ENCODE assay signal across 23 cellular contexts in the genomic region with DNA sequence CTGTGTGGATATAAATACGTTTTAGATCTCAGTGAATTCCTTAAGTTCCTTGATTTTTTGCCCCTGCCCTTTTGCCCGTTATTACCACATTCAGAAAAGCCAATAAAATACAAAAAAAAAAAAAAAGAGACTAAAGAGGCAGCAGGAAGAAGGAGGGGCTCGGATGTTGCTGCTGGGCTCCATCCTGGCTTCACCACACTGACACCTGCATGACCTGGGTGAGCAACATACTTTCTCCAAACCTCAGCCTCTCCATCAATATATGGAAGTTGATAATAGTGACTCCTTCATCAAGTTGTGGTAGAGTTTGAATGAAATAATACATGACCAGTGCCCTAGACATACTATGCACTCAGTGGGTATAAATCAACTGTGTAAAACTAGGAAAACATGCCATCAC.
DNase-seq lines count a peak whose midpoint lies in the region; ATAC-seq and TF ChIP-seq lines count a peak whose summit lies in the region.
"Had no signal": no experiment of that assay in that cellular context is flagged by ENCODE, and none has a peak within 500 bp of the region (broad histone marks: within the 10 kb centered on the region; RNA-seq: fewer than 3 reads in every experiment).

No MANE protein-coding gene starts in this region.

- H3K27me3 ChIP-seq in DND-41 (ENCODE audit: insufficient read depth, low read length, poor library complexity) = no peaks in the 10 kb centered on the region
- H3K27me3 ChIP-seq: neutrophil, sigmoid colon, tibial artery had no signal

- H3K4me2 ChIP-seq in DND-41 (ENCODE audit: insufficient read depth, low read length) = no peak overlapping the region
- H3K4me2 ChIP-seq: A549 had no signal

- POLR2A ChIA-PET in activated CD8-positive, alpha-beta T cell treated with anti-CD3 and anti-CD28 coated beads, Interleukin-2, amount 10 ng/mL, durations not matched to agents 7 days and 5 days (lab: Charles Lee) = interaction anchor here (0.8 kb wide), 1 partner anchor 170 kb away, joined by 3 read pairs; no protein-coding TSS in a partner anchor
- POLR2A ChIA-PET in WTC11 (lab: Charles Lee) = no interaction called here

- no peak overlapping the region for H3K4me3 ChIP-seq in DND-41 (ENCODE audit: low read depth in 1 of 2, low read length in 2 of 2)
- H3K4me3 ChIP-seq: A549, HAP-1, sigmoid colon, tibial artery had no signal

- H3K4me1 Mint-ChIP-seq in activated CD8-positive, alpha-beta memory T cell treated with anti-CD3 and anti-CD28 coated beads, Interleukin-2, amount 10 ng/mL, durations not matched to agents 7 days and 5 days = peaks cover 20% of the 10 kb centered on the region
- H3K4me1 Mint-ChIP-seq in activated CD8-positive, alpha-beta T cell treated with anti-CD3 and anti-CD28 coated beads, Interleukin-2, amount 10 ng/mL, durations not matched to agents 7 days and 5 days (ENCODE audit: low read depth) = peaks cover 23% of the 10 kb centered on the region
- peaks cover 50% of the 10 kb centered on the region for H3K4me1 Mint-ChIP-seq in nephron
- peaks cover 37% of the 10 kb centered on the region for H3K4me1 Mint-ChIP-seq in WTC11
- H3K4me1 Mint-ChIP-seq: IgD-negative memory B cell had no signal

- H3K79me2 ChIP-seq in DND-41 (ENCODE audit: insufficient read depth, low read length) = no peaks in the 10 kb centered on the region

- H3K9me3 ChIP-seq in DND-41 (ENCODE audit: insufficient read depth, low read length, severe bottlenecking) = no peaks in the 10 kb centered on the region
- H3K9me3 ChIP-seq: A549, HAP-1, neutrophil, sigmoid colon, tibial artery had no signal

- peak; percentile 59 for DNase-seq in activated CD8-positive, alpha-beta memory T cell treated with anti-CD3 and anti-CD28 coated beads, Interleukin-2, amount 10 ng/mL, durations not matched to agents 7 days and 5 days
- DNase-seq in activated CD8-positive, alpha-beta memory T cell treated with anti-CD3 and anti-CD28 coated beads for 24 hours = no peak
- peak; percentile 64 for DNase-seq in DND-41
- DNase-seq in activated CD8-positive, alpha-beta T cell treated with anti-CD3 and anti-CD28 coated beads, Interleukin-2, amount 10 ng/mL, durations not matched to agents 7 days and 5 days = peak; percentile 55
- DNase-seq in WTC11 (ENCODE audit: low spot score) = no peak
- DNase-seq in D341Med (ENCODE audit: low spot score) = no peak
- DNase-seq: activated T-cell treated with anti-CD3 and anti-CD28 coated beads, Interleukin-2, amount 50 U/mL, for 4 hours; cerebellar nuclear complex; COR-L47; GF-D8; mesenchymal stem cell; NCI-H1930; Right ventricle myocardium superior; sigmoid colon; tibial artery had no signal

- CTCF ChIA-PET in activated CD8-positive, alpha-beta memory T cell treated with anti-CD3 and anti-CD28 coated beads, Interleukin-2, amount 10 ng/mL, durations not matched to agents 7 days and 5 days (lab: Charles Lee) = interaction anchor here (0.7 to 0.9 kb wide), 2 partner anchors 171 to 178 kb away, joined by 3 to 5 read pairs; no protein-coding TSS in a partner anchor
- CTCF ChIA-PET in activated CD8-positive, alpha-beta T cell treated with anti-CD3 and anti-CD28 coated beads, Interleukin-2, amount 10 ng/mL, durations not matched to agents 7 days and 5 days (lab: Charles Lee) = interaction anchor here (1.0 to 7.6 kb wide), 3 partner anchors 80 to 171 kb away, joined by 4 to 122 read pairs (median 4); no protein-coding TSS in a partner anchor
- CTCF ChIA-PET in WTC11 (lab: Charles Lee) = no interaction called here

- no peak overlapping the region for H3K27ac Mint-ChIP-seq in activated CD8-positive, alpha-beta memory T cell treated with anti-CD3 and anti-CD28 coated beads, Interleukin-2, amount 10 ng/mL, durations not matched to agents 7 days and 5 days
- H3K27ac Mint-ChIP-seq in activated CD8-positive, alpha-beta T cell treated with anti-CD3 and anti-CD28 coated beads, Interleukin-2, amount 10 ng/mL, durations not matched to agents 7 days and 5 days = no peak overlapping the region
- peak overlapping the region; percentile 55 to 69 (median 59) for H3K27ac Mint-ChIP-seq in nephron
- no peak overlapping the region for H3K27ac Mint-ChIP-seq in WTC11
- H3K27ac Mint-ChIP-seq: IgD-negative memory B cell; progenitor cell of endocrine pancreas; stimulated activated naive CD8-positive, alpha-beta T cell treated with anti-CD3 and anti-CD28 coated beads, Interleukin-15, Interleukin-2, amounts not matched to agents 100 ng/mL and 50 ng/mL, for 24 hours had no signal

- no peaks in the 10 kb centered on the region for H3K36me3 ChIP-seq in DND-41 (ENCODE audit: insufficient read depth, low read length)
- H3K36me3 ChIP-seq: HAP-1, neutrophil, sigmoid colon, tibial artery had no signal

- H3K4me1 ChIP-seq in DND-41 (ENCODE audit: insufficient read depth, low read length) = peaks cover 10% of the 10 kb centered on the region; the same call in 1 of the 2 replicates

- H4K20me1 ChIP-seq in DND-41 (ENCODE audit: insufficient read depth, low read length) = no peaks in the 10 kb centered on the region

- H2AFZ ChIP-seq in DND-41 (ENCODE audit: low read depth, low read length) = no peak overlapping the region

- H3K9me3 Mint-ChIP-seq in activated CD8-positive, alpha-beta memory T cell treated with anti-CD3 and anti-CD28 coated beads, Interleukin-2, amount 10 ng/mL, durations not matched to agents 7 days and 5 days (ENCODE audit: low read depth) = no peaks in the 10 kb centered on the region
- no peaks in the 10 kb centered on the region for H3K9me3 Mint-ChIP-seq in activated CD8-positive, alpha-beta T cell treated with anti-CD3 and anti-CD28 coated beads, Interleukin-2, amount 10 ng/mL, durations not matched to agents 7 days and 5 days (ENCODE audit: insufficient read depth)
- H3K9me3 Mint-ChIP-seq in nephron (peaks cover 4% of the 10 kb centered on the region), WTC11 (peaks cover 17% of the 10 kb centered on the region)
- H3K9me3 Mint-ChIP-seq: stimulated activated naive CD8-positive, alpha-beta T cell treated with anti-CD3 and anti-CD28 coated beads, Interleukin-15, Interleukin-2, amounts not matched to agents 100 ng/mL and 50 ng/mL, for 24 hours had no signal

- TF ChIP-seq CTCF in DND-41 (IDR thresholded peaks at IDR 0.05; ENCODE audit: borderline replicate concordance, extremely low read depth, low read length, poor library complexity, severe bottlenecking) = no peak
- TF ChIP-seq CTCF in nephron (IDR thresholded peaks at IDR 0.05; ENCODE audit: unreplicated experiment in 3 of 3) = no peak
- no peak for TF ChIP-seq CTCF in WTC11 (IDR thresholded peaks at IDR 0.05)

- H3K9ac ChIP-seq in DND-41 (ENCODE audit: low read depth, low read length) = no peak overlapping the region

- H3K36me3 Mint-ChIP-seq in activated CD8-positive, alpha-beta memory T cell treated with anti-CD3 and anti-CD28 coated beads, Interleukin-2, amount 10 ng/mL, durations not matched to agents 7 days and 5 days = no peaks in the 10 kb centered on the region
- H3K36me3 Mint-ChIP-seq in activated CD8-positive, alpha-beta T cell treated with anti-CD3 and anti-CD28 coated beads, Interleukin-2, amount 10 ng/mL, durations not matched to agents 7 days and 5 days (ENCODE audit: low read depth) = no peaks in the 10 kb centered on the region
- no peaks in the 10 kb centered on the region for H3K36me3 Mint-ChIP-seq in nephron (ENCODE audit: low read depth)
- H3K36me3 Mint-ChIP-seq in WTC11 = peaks cover 15% of the 10 kb centered on the region
- H3K36me3 Mint-ChIP-seq: IgD-negative memory B cell had no signal

- no peak for ATAC-seq in activated CD8-positive, alpha-beta memory T cell treated with anti-CD3 and anti-CD28 coated beads, Interleukin-2, amount 10 ng/mL, durations not matched to agents 7 days and 5 days
- peak; percentile 90 for ATAC-seq in DND-41 (ENCODE audit: insufficient read depth, low read depth)
- ATAC-seq in activated CD8-positive, alpha-beta T cell treated with anti-CD3 and anti-CD28 coated beads, Interleukin-2, amount 10 ng/mL, durations not matched to agents 7 days and 5 days = no peak
- no peak for ATAC-seq in GM21825 (IDR thresholded peaks at IDR 0.05; ENCODE audit: unreplicated experiment)
- no peak for ATAC-seq in WTC11
- ATAC-seq: A549; activated T-cell treated with anti-CD3 and anti-CD28 coated beads, Interleukin-2, amount 50 U/mL, for 4 hours had no signal

- H3K4me3 Mint-ChIP-seq in activated CD8-positive, alpha-beta memory T cell treated with anti-CD3 and anti-CD28 coated beads, Interleukin-2, amount 10 ng/mL, durations not matched to agents 7 days and 5 days = no peak overlapping the region
- H3K4me3 Mint-ChIP-seq in activated CD8-positive, alpha-beta T cell treated with anti-CD3 and anti-CD28 coated beads, Interleukin-2, amount 10 ng/mL, durations not matched to agents 7 days and 5 days = no peak overlapping the region
- H3K4me3 Mint-ChIP-seq in nephron = no peak overlapping the region
- no peak overlapping the region for H3K4me3 Mint-ChIP-seq in WTC11
- H3K4me3 Mint-ChIP-seq: activated T-cell treated with anti-CD3 and anti-CD28 coated beads, Interleukin-2, amount 50 U/mL, for 4 hours; IgD-negative memory B cell; stimulated activated naive CD8-positive, alpha-beta T cell treated with anti-CD3 and anti-CD28 coated beads, Interleukin-15, Interleukin-2, amounts not matched to agents 100 ng/mL and 50 ng/mL, for 24 hours had no signal

- H3K27me3 Mint-ChIP-seq in activated CD8-positive, alpha-beta memory T cell treated with anti-CD3 and anti-CD28 coated beads, Interleukin-2, amount 10 ng/mL, durations not matched to agents 7 days and 5 days = no peaks in the 10 kb centered on the region
- H3K27me3 Mint-ChIP-seq in activated CD8-positive, alpha-beta T cell treated with anti-CD3 and anti-CD28 coated beads, Interleukin-2, amount 10 ng/mL, durations not matched to agents 7 days and 5 days (ENCODE audit: low read depth) = no peaks in the 10 kb centered on the region
- H3K27me3 Mint-ChIP-seq in nephron (ENCODE audit: low read depth) (no peaks in the 10 kb centered on the region), WTC11 (ENCODE audit: low read depth) (no peaks in the 10 kb centered on the region)
- H3K27me3 Mint-ChIP-seq: progenitor cell of endocrine pancreas; stimulated activated naive CD8-positive, alpha-beta T cell treated with anti-CD3 and anti-CD28 coated beads, Interleukin-15, Interleukin-2, amounts not matched to agents 100 ng/mL and 50 ng/mL, for 24 hours had no signal

- H3K27ac ChIP-seq in DND-41 (ENCODE audit: low read length) = no peak overlapping the region
- H3K27ac ChIP-seq: neutrophil, sigmoid colon, tibial artery had no signal

TF ChIP-seq in WTC11, 78 proteins besides CTCF, POLR2A, EP300 and RAD21 (continues in another document):
- no peak for TF ChIP-seq ZNF121 (CRISPR knock-in tag; IDR thresholded peaks at IDR 0.05)

Comparison
In these comparisons a context has a peak if more than half of its experiments do, and no peak if none do; other contexts are left out.
1. DNase-seq: peak in activated CD8-positive, alpha-beta memory T cell treated with anti-CD3 and anti-CD28 coated beads, Interleukin-2, amount 10 ng/mL, durations not matched to agents 7 days and 5 days (single experiment), DND-41 (single experiment) and activated CD8-positive, alpha-beta T cell treated with anti-CD3 and anti-CD28 coated beads, Interleukin-2, amount 10 ng/mL, durations not matched to agents 7 days and 5 days (single experiment); none in activated CD8-positive, alpha-beta memory T cell treated with anti-CD3 and anti-CD28 coated beads for 24 hours (single experiment), WTC11 (single experiment) and D341Med (single experiment).
2. H3K27ac Mint-ChIP-seq: peak in nephron (3 of 3); none in activated CD8-positive, alpha-beta memory T cell treated with anti-CD3 and anti-CD28 coated beads, Interleukin-2, amount 10 ng/mL, durations not matched to agents 7 days and 5 days (single experiment), activated CD8-positive, alpha-beta T cell treated with anti-CD3 and anti-CD28 coated beads, Interleukin-2, amount 10 ng/mL, durations not matched to agents 7 days and 5 days (single experiment) and WTC11 (single experiment).